16 cellular contexts compared by ENCODE assay signal in genomic region chr12:114063435-114063834, GRCh38.
DNase-seq lines count a peak whose midpoint lies in the region; ATAC-seq and TF ChIP-seq lines count a peak whose summit lies in the region.
"Had no signal": no experiment of that assay in that cellular context is flagged by ENCODE, and none has a peak within 500 bp of the region (broad histone marks: within the 10 kb centered on the region; RNA-seq: fewer than 3 reads in every experiment).

No MANE protein-coding gene starts in this region.

- POLR2A ChIA-PET in WTC11 (lab: Charles Lee) = no interaction called here
- POLR2A ChIA-PET in CD8-positive, alpha-beta T cell (lab: Charles Lee) = no interaction called here

- H2BK120ac ChIP-seq in neuronal stem cell (ENCODE audit: low read depth, low read length) = no peak overlapping the region

- no peak overlapping the region for H3K4me2 ChIP-seq in GM23338
- H3K4me2 ChIP-seq in neuronal stem cell (ENCODE audit: insufficient read depth, low read length, poor library complexity, severe bottlenecking) = no peak overlapping the region
- H3K4me2 ChIP-seq: BLaER1 treated with 17β-estradiol and CSF1 and Interleukin-3, amounts not matched to agents 10 nM and 100 nM had no signal

- no peaks in the 10 kb centered on the region for H3K36me3 ChIP-seq in GM23338 (ENCODE audit: insufficient read depth)
- no peaks in the 10 kb centered on the region for H3K36me3 ChIP-seq in neuronal stem cell (replicated peaks in 1 of 2; ENCODE audit: control insufficient read depth in 2 of 2, insufficient read depth in 2 of 2, low read length in 2 of 2)
- H3K36me3 ChIP-seq in CD8-positive, alpha-beta T cell (ENCODE audit: insufficient read depth, low read length) = no peaks in the 10 kb centered on the region
- H3K36me3 ChIP-seq: BLaER1 treated with 17β-estradiol and CSF1 and Interleukin-3, amounts not matched to agents 10 nM and 100 nM; HAP-1 had no signal

- peaks cover 9% of the 10 kb centered on the region; the same call in 2 of the 3 replicates for H3K9me3 Mint-ChIP-seq in GM23338
- peaks cover 21% of the 10 kb centered on the region for H3K9me3 Mint-ChIP-seq in WTC11
- H3K9me3 Mint-ChIP-seq in CD8-positive, alpha-beta T cell = no peaks in the 10 kb centered on the region

- H2BK12ac ChIP-seq in neuronal stem cell (ENCODE audit: low read length) = no peak overlapping the region

- peaks cover 3% of the 10 kb centered on the region; the same call in 1 of the 3 replicates for H3K36me3 Mint-ChIP-seq in GM23338 (ENCODE audit: low read depth)
- peaks cover 11% of the 10 kb centered on the region for H3K36me3 Mint-ChIP-seq in WTC11
- no peaks in the 10 kb centered on the region for H3K36me3 Mint-ChIP-seq in CD8-positive, alpha-beta T cell
- H3K36me3 Mint-ChIP-seq: CD4-positive, CD25-positive, alpha-beta regulatory T cell had no signal

- DNase-seq in GM23338 (ENCODE audit: low spot score) (peak; percentile 34), WTC11 (ENCODE audit: low spot score) (peak; percentile 20), iPS-NIHi11 (ENCODE audit: low spot score) (peak; percentile 24), neuronal stem cell (ENCODE audit: low spot score) (no peak), left ventricle myocardium superior (no peak), foreskin keratinocyte (no peak)
- DNase-seq in CD8-positive, alpha-beta T cell = no peak
- DNase-seq: ACHN; Calu3; CD4-positive, CD25-positive, alpha-beta regulatory T cell; DMS 273 treated with DMSO at 0.1 percent for 48 hours; DMS79; EL; GDM1 had no signal

- peak overlapping the region; percentile 46; the same call in 1 of the 3 replicates for H3K4me3 Mint-ChIP-seq in GM23338
- peak overlapping the region; percentile 43 for H3K4me3 Mint-ChIP-seq in WTC11
- H3K4me3 Mint-ChIP-seq in CD8-positive, alpha-beta T cell = no peak overlapping the region
- H3K4me3 Mint-ChIP-seq: CD4-positive, CD25-positive, alpha-beta regulatory T cell had no signal

- H3K23ac ChIP-seq in neuronal stem cell (ENCODE audit: low read depth, low read length, poor library complexity) = no peak overlapping the region

- H2BK15ac ChIP-seq in neuronal stem cell (ENCODE audit: low read length) = no peak overlapping the region

- WGBS in neuronal stem cell (ENCODE audit: extremely low coverage in 2 of 2, insufficient read length in 2 of 2, insufficient replicate concordance in 1 of 2), 2 donors = no CpG with 5 or more reads among the region's 3 CpGs

- H3K18ac ChIP-seq in neuronal stem cell (ENCODE audit: low read length) = no peak overlapping the region

- H3K4ac ChIP-seq in neuronal stem cell (ENCODE audit: low read length) = no peak overlapping the region

- H3K9ac ChIP-seq in neuronal stem cell (ENCODE audit: low read depth, low read length, poor library complexity) = no peak overlapping the region
- H3K9ac ChIP-seq: BLaER1 treated with 17β-estradiol and CSF1 and Interleukin-3, amounts not matched to agents 10 nM and 100 nM had no signal

- peaks cover 9% of the 10 kb centered on the region for H3K27me3 Mint-ChIP-seq in GM23338 (ENCODE audit: insufficient read depth, low read depth, poor library complexity)
- peaks cover 27% of the 10 kb centered on the region for H3K27me3 Mint-ChIP-seq in WTC11 (ENCODE audit: low read depth)
- H3K27me3 Mint-ChIP-seq in CD8-positive, alpha-beta T cell (ENCODE audit: low read depth) = peaks cover 5% of the 10 kb centered on the region

- TF ChIP-seq CTCF in GM23338 (conservative IDR thresholded peaks at IDR 0.05; ENCODE audit: low read depth in 2 of 2) (no peak), WTC11 (IDR thresholded peaks at IDR 0.05) (no peak), foreskin keratinocyte (conservative IDR thresholded peaks at IDR 0.05) (no peak)
- TF ChIP-seq CTCF in CD8-positive, alpha-beta T cell (IDR thresholded peaks at IDR 0.05) = no peak

- peaks cover 7% of the 10 kb centered on the region; the same call in 1 of the 2 replicates for H3K9me2 ChIP-seq in GM23338 (ENCODE audit: insufficient read depth)

- no peak overlapping the region for H2BK5ac ChIP-seq in neuronal stem cell (ENCODE audit: low read length)

- H3K4me1 ChIP-seq in GM23338 (ENCODE audit: insufficient read depth) = peaks cover 5% of the 10 kb centered on the region; the same call in 1 of the 2 replicates
- no peaks in the 10 kb centered on the region for H3K4me1 ChIP-seq in neuronal stem cell (ENCODE audit: control insufficient read depth in 2 of 2, insufficient read depth in 1 of 2, low read depth in 1 of 2, low read length in 2 of 2)
- no peaks in the 10 kb centered on the region for H3K4me1 ChIP-seq in foreskin keratinocyte
- no peaks in the 10 kb centered on the region for H3K4me1 ChIP-seq in CD8-positive, alpha-beta T cell (ENCODE audit: insufficient read depth, low read length)
- H3K4me1 ChIP-seq: BLaER1 treated with 17β-estradiol and CSF1 and Interleukin-3, amounts not matched to agents 10 nM and 100 nM; HAP-1 had no signal

- peak overlapping the region; percentile 71 for H3K14ac ChIP-seq in neuronal stem cell (ENCODE audit: low read length)

- H3K27ac Mint-ChIP-seq in GM23338 (no peak overlapping the region), WTC11 (no peak overlapping the region)
- H3K27ac Mint-ChIP-seq in CD8-positive, alpha-beta T cell = no peak overlapping the region
- H3K27ac Mint-ChIP-seq: CD4-positive, CD25-positive, alpha-beta regulatory T cell had no signal

- no peak overlapping the region for H4K8ac ChIP-seq in neuronal stem cell (ENCODE audit: low read depth, low read length)

- no peak overlapping the region for H2AFZ ChIP-seq in GM23338
- H2AFZ ChIP-seq in neuronal stem cell (ENCODE audit: low read length) = no peak overlapping the region

- H3K4me3 ChIP-seq in GM23338 = 0 out of 2 replicates have a peak overlapping the region, but pooled peaks have one; percentile 9
- H3K4me3 ChIP-seq in neuronal stem cell (ENCODE audit: low read length in 2 of 2) = no peak overlapping the region
- no peak overlapping the region for H3K4me3 ChIP-seq in CD8-positive, alpha-beta T cell (ENCODE audit: low read depth, low read length)
- H3K4me3 ChIP-seq: BLaER1 treated with 17β-estradiol and CSF1 and Interleukin-3, amounts not matched to agents 10 nM and 100 nM; HAP-1 had no signal

- H3K79me2 ChIP-seq in GM23338 (replicated peaks; ENCODE audit: insufficient read depth) = no peaks in the 10 kb centered on the region

- no peak overlapping the region for H4K91ac ChIP-seq in neuronal stem cell (ENCODE audit: low read depth, low read length, poor library complexity)

- CTCF ChIA-PET in WTC11 (lab: Charles Lee) = interaction anchor here (1.1 kb wide), 1 partner anchor 67 kb away, joined by 3 read pairs; no protein-coding TSS in a partner anchor
- CTCF ChIA-PET in CD8-positive, alpha-beta T cell (lab: Charles Lee) = no interaction called here

- intact Hi-C loops in left ventricle myocardium superior (cut with micrococcal nuclease) = no loop called here
- intact Hi-C loops in CD8-positive, alpha-beta T cell (cut with DNase I, micrococcal nuclease) = no loop called here

- H2AK5ac ChIP-seq in neuronal stem cell (ENCODE audit: low read depth, low read length) = no peak overlapping the region

- no peaks in the 10 kb centered on the region for H3K9me3 ChIP-seq in neuronal stem cell (replicated peaks in 1 of 2; ENCODE audit: control insufficient read depth in 2 of 2, insufficient read depth in 1 of 2, low read depth in 1 of 2, low read length in 2 of 2)
- no peaks in the 10 kb centered on the region for H3K9me3 ChIP-seq in CD8-positive, alpha-beta T cell (ENCODE audit: low read length)
- H3K9me3 ChIP-seq: HAP-1 had no signal

- peak; percentile 72 for ATAC-seq in GM23338
- ATAC-seq in WTC11 = peak; percentile 79
- ATAC-seq in left ventricle myocardium superior = no peak
- no peak for ATAC-seq in foreskin keratinocyte
- ATAC-seq in CD8-positive, alpha-beta T cell = no peak

- no peaks in the 10 kb centered on the region for H3F3A ChIP-seq in GM23338 (replicated peaks; ENCODE audit: low read depth)

- H3K4me1 Mint-ChIP-seq in GM23338 (peaks cover under 1% of the 10 kb centered on the region; the same call in 1 of the 3 replicates), WTC11 (peaks cover under 1% of the 10 kb centered on the region)
- no peaks in the 10 kb centered on the region for H3K4me1 Mint-ChIP-seq in CD8-positive, alpha-beta T cell (ENCODE audit: low read depth)
- H3K4me1 Mint-ChIP-seq: CD4-positive, CD25-positive, alpha-beta regulatory T cell had no signal

- H3K27me3 ChIP-seq in GM23338 (ENCODE audit: insufficient read depth) = 0 out of 2 replicates have a peak, but pooled peaks cover 10% of the 10 kb centered on the region
- H3K27me3 ChIP-seq in neuronal stem cell (ENCODE audit: control insufficient read depth in 3 of 3, insufficient read depth in 3 of 3, low read depth in 1 of 3, low read length in 3 of 3) = peaks cover 0 to 81% (median 0%) of the 10 kb centered on the region in 3 experiments
- H3K27me3 ChIP-seq in foreskin keratinocyte = no peaks in the 10 kb centered on the region
- no peaks in the 10 kb centered on the region for H3K27me3 ChIP-seq in CD8-positive, alpha-beta T cell (ENCODE audit: insufficient read depth, low read length)
- H3K27me3 ChIP-seq: BLaER1 treated with 17β-estradiol and CSF1 and Interleukin-3, amounts not matched to agents 10 nM and 100 nM had no signal

- H3K79me1 ChIP-seq in neuronal stem cell (ENCODE audit: low read depth, low read length) = no peaks in the 10 kb centered on the region

- no peaks in the 10 kb centered on the region for H4K20me1 ChIP-seq in GM23338 (replicated peaks; ENCODE audit: insufficient read depth)
- H4K20me1 ChIP-seq: BLaER1 treated with 17β-estradiol and CSF1 and Interleukin-3, amounts not matched to agents 10 nM and 100 nM had no signal

- H3K27ac ChIP-seq in GM23338 (ENCODE audit: low read depth) (no peak overlapping the region), neuronal stem cell (replicated peaks; ENCODE audit: low read length) (no peak overlapping the region), foreskin keratinocyte (no peak overlapping the region)
- H3K27ac ChIP-seq in CD8-positive, alpha-beta T cell (ENCODE audit: low read depth, low read length) = no peak overlapping the region
- H3K27ac ChIP-seq: BLaER1 treated with 17β-estradiol and CSF1 and Interleukin-3, amounts not matched to agents 10 nM and 100 nM had no signal

TF ChIP-seq in GM23338, 12 proteins besides CTCF, POLR2A, EP300 and RAD21 (continues in another document):
- no peak for TF ChIP-seq POLR2AphosphoS5 (IDR thresholded peaks at IDR 0.05; ENCODE audit: low read depth)
- TF ChIP-seq ZNF114 (CRISPR knock-in tag; IDR thresholded peaks at IDR 0.05) = no peak
- no peak for TF ChIP-seq NANOG (IDR thresholded peaks at IDR 0.05; ENCODE audit: borderline replicate concordance)
- no peak for TF ChIP-seq EZH2 (IDR thresholded peaks at IDR 0.05; ENCODE audit: low read depth, unreplicated experiment)

TF ChIP-seq in WTC11, 78 proteins besides CTCF, POLR2A, EP300 and RAD21 (continues in another document):
- no peak for TF ChIP-seq IRF1 (CRISPR knock-in tag; IDR thresholded peaks at IDR 0.05)

Comparison
In these comparisons a context has a peak if more than half of its experiments do, and no peak if none do; other contexts are left out.
1. ATAC-seq: peak in GM23338 (single experiment) and WTC11 (single experiment); none in left ventricle myocardium superior (single experiment), foreskin keratinocyte (single experiment) and CD8-positive, alpha-beta T cell (single experiment).
2. DNase-seq: peak in GM23338 (single experiment), WTC11 (single experiment) and iPS-NIHi11 (single experiment); none in neuronal stem cell (single experiment), left ventricle myocardium superior (single experiment), foreskin keratinocyte (0 of 2) and CD8-positive, alpha-beta T cell (0 of 7).